Comparison of ENCODE assay signal across 18 cellular contexts in genomic region chr5:158811350-158811749, GRCh38.
DNase-seq lines count a peak whose midpoint lies in the region; ATAC-seq and TF ChIP-seq lines count a peak whose summit lies in the region.
"Had no signal": no experiment of that assay in that cellular context is flagged by ENCODE, and none has a peak within 500 bp of the region (broad histone marks: within the 10 kb centered on the region; RNA-seq: fewer than 3 reads in every experiment).

No MANE protein-coding gene starts in this region.

- intact Hi-C loops in naive thymus-derived CD4-positive, alpha-beta T cell (cut with micrococcal nuclease) = loop anchor here in 1 of 2 donors (5.0 kb wide), 2 partner anchors 46 to 66 kb away; no protein-coding TSS in a partner anchor

- H4K20me1 ChIP-seq in BLaER1 = peaks cover 100% of the 10 kb centered on the region
- no peaks in the 10 kb centered on the region for H4K20me1 ChIP-seq in SU-DHL-6 (ENCODE audit: low read depth, low read length)

- H3K4me3 ChIP-seq in BLaER1 = no peak overlapping the region
- no peak overlapping the region for H3K4me3 ChIP-seq in SU-DHL-6 (ENCODE audit: insufficient read depth, low read length, poor library complexity, severe bottlenecking)
- H3K4me3 ChIP-seq in naive thymus-derived CD4-positive, alpha-beta T cell (ENCODE audit: low read length) = no peak overlapping the region
- H3K4me3 ChIP-seq: A549 had no signal

- H2AFZ ChIP-seq in SU-DHL-6 (ENCODE audit: low read depth, low read length, severe bottlenecking) = no peak overlapping the region

- peaks cover 10% of the 10 kb centered on the region for H3K36me3 Mint-ChIP-seq in IgD-negative memory B cell
- H3K36me3 Mint-ChIP-seq in naive thymus-derived CD4-positive, alpha-beta T cell = peaks cover 0 to 9% (median 0%) of the 10 kb centered on the region in 5 donors
- H3K36me3 Mint-ChIP-seq: CD8-positive, alpha-beta memory T cell had no signal

- H3K4me3 Mint-ChIP-seq in IgD-negative memory B cell = peak overlapping the region in 2 of 4 donors; percentile 85 to 90
- peak overlapping the region in 2 of 10 donors; percentile 67 to 71 for H3K4me3 Mint-ChIP-seq in naive thymus-derived CD4-positive, alpha-beta T cell

- H3K9ac ChIP-seq in BLaER1 = peak overlapping the region; percentile 47; the same call in 1 of the 2 replicates
- H3K9ac ChIP-seq in SU-DHL-6 (ENCODE audit: low read length) = no peak overlapping the region

- peaks cover 74 to 91% (median 75%) of the 10 kb centered on the region in 3 donors for H3K4me1 Mint-ChIP-seq in IgD-negative memory B cell
- peaks cover 22 to 63% (median 52%) of the 10 kb centered on the region in 7 donors for H3K4me1 Mint-ChIP-seq in naive thymus-derived CD4-positive, alpha-beta T cell

- no peaks in the 10 kb centered on the region for H3K9me3 ChIP-seq in BLaER1
- no peaks in the 10 kb centered on the region for H3K9me3 ChIP-seq in SU-DHL-6 (ENCODE audit: insufficient read depth, low read length)
- no peaks in the 10 kb centered on the region for H3K9me3 ChIP-seq in naive thymus-derived CD4-positive, alpha-beta T cell (ENCODE audit: control insufficient read depth in 2 of 3, low read length in 3 of 3)
- H3K9me3 ChIP-seq: A549 had no signal

- no peak for DNase-seq in naive thymus-derived CD4-positive, alpha-beta T cell
- DNase-seq in NCI-H226 (no peak), kidney tubule cell (ENCODE audit: low spot score) (no peak)
- no peak for DNase-seq in stimulated activated naive CD4-positive, alpha-beta T cell (lab: John Stamatoyannopoulos, UW)
- DNase-seq: CD8-positive, alpha-beta memory T cell; HCEC 1CT; IMR-90; MV-4-11; NCI-H1436 treated with DMSO at 0.1 percent for 48 hours; NCI-H2081; NCI-H446 treated with DMSO at 0.1 percent for 48 hours; NCI-H774; SHP77 treated with DMSO at 0.1 percent for 48 hours had no signal

- H3K27me3 ChIP-seq in BLaER1 (no peaks in the 10 kb centered on the region), SU-DHL-6 (ENCODE audit: low read length) (no peaks in the 10 kb centered on the region)
- no peaks in the 10 kb centered on the region for H3K27me3 ChIP-seq in naive thymus-derived CD4-positive, alpha-beta T cell (ENCODE audit: control insufficient read depth in 2 of 2, insufficient read depth in 2 of 2, low read length in 2 of 2)

- TF ChIP-seq CTCF in SU-DHL-6 (IDR thresholded peaks at IDR 0.05; ENCODE audit: insufficient read depth, low read length, poor library complexity, severe bottlenecking) = no peak

- H3K79me2 ChIP-seq in SU-DHL-6 (ENCODE audit: insufficient read depth, low read length) = no peaks in the 10 kb centered on the region

- ATAC-seq in naive thymus-derived CD4-positive, alpha-beta T cell = no peak
- ATAC-seq in GM19467 (IDR thresholded peaks at IDR 0.05; ENCODE audit: unreplicated experiment) = no peak
- ATAC-seq: A549 had no signal

- H3K4me2 ChIP-seq in BLaER1 (peak overlapping the region; percentile 78), SU-DHL-6 (ENCODE audit: low read depth, low read length, poor library complexity, severe bottlenecking) (no peak overlapping the region)
- H3K4me2 ChIP-seq: A549 had no signal

- POLR2A ChIA-PET in naive thymus-derived CD4-positive, alpha-beta T cell (lab: Charles Lee) = no interaction called here

- CTCF ChIA-PET in naive thymus-derived CD4-positive, alpha-beta T cell (lab: Charles Lee) = interaction anchor here (1.1 kb wide), 1 partner anchor 64 kb away, joined by 3 read pairs; no protein-coding TSS in a partner anchor

- H3K27ac Mint-ChIP-seq in IgD-negative memory B cell = peak overlapping the region; percentile 96 to 99 (median 97)
- peak overlapping the region in 5 of 9 donors; percentile 47 to 90 (median 79) for H3K27ac Mint-ChIP-seq in naive thymus-derived CD4-positive, alpha-beta T cell

- peaks cover 10% of the 10 kb centered on the region; the same call in 1 of the 2 replicates for H3F3A ChIP-seq in SU-DHL-6 (ENCODE audit: insufficient read depth)

- no peaks in the 10 kb centered on the region for H3K9me3 Mint-ChIP-seq in IgD-negative memory B cell
- peaks cover 0 to 12% (median 0%) of the 10 kb centered on the region in 11 donors for H3K9me3 Mint-ChIP-seq in naive thymus-derived CD4-positive, alpha-beta T cell
- H3K9me3 Mint-ChIP-seq: CD8-positive, alpha-beta memory T cell had no signal

- no peaks in the 10 kb centered on the region for H3K9me2 ChIP-seq in SU-DHL-6 (replicated peaks; ENCODE audit: insufficient read depth, low read length)

- H3K4me1 ChIP-seq in BLaER1 = peaks cover 100% of the 10 kb centered on the region
- H3K4me1 ChIP-seq in naive thymus-derived CD4-positive, alpha-beta T cell (ENCODE audit: control insufficient read depth in 2 of 2, insufficient read depth in 2 of 2, low read length in 2 of 2) = peaks cover 11 to 25% of the 10 kb centered on the region in 2 donors

- peaks cover 92% of the 10 kb centered on the region for H3K36me3 ChIP-seq in BLaER1
- H3K36me3 ChIP-seq in SU-DHL-6 (ENCODE audit: low read length) = no peaks in the 10 kb centered on the region
- no peaks in the 10 kb centered on the region for H3K36me3 ChIP-seq in naive thymus-derived CD4-positive, alpha-beta T cell (ENCODE audit: control insufficient read depth in 2 of 3, insufficient read depth in 3 of 3, low read length in 3 of 3)

- H3K27ac ChIP-seq in BLaER1 = peak overlapping the region; percentile 87
- H3K27ac ChIP-seq in SU-DHL-6 (ENCODE audit: low read depth, low read length) = peak overlapping the region; percentile 83
- H3K27ac ChIP-seq in naive thymus-derived CD4-positive, alpha-beta T cell (ENCODE audit: low read depth, low read length) = no peak overlapping the region
- H3K27ac ChIP-seq: A549 had no signal

- H3K27me3 Mint-ChIP-seq in IgD-negative memory B cell = no peaks in the 10 kb centered on the region
- H3K27me3 Mint-ChIP-seq in naive thymus-derived CD4-positive, alpha-beta T cell = peaks cover 0 to 7% (median 0%) of the 10 kb centered on the region in 5 donors
